8 cellular contexts compared by ENCODE assay signal in genomic region chr2:171159326-171160118, GRCh38. TPM values are rescaled to one million over a fixed set of nuclear protein-coding genes. Genes with fewer than 3 reads are reported as not detected.
DNase-seq lines count a peak whose midpoint lies in the region; ATAC-seq and TF ChIP-seq lines count a peak whose summit lies in the region.

No MANE protein-coding gene starts in this region.

- in situ Hi-C loops in HAP-1 (cut with MboI; ENCODE audit: low sequenced_read_pairs): loop anchor here (25.0 kb wide), 1 partner anchor 253 kb away; no protein-coding TSS in a partner anchor

- H3K4me1 Mint-ChIP-seq in activated CD4-positive, alpha-beta T cell treated with anti-CD3 and anti-CD28 coated beads for 36 hours: peaks cover 65% of the 10 kb centered on the region
- peaks cover 46% of the 10 kb centered on the region for H3K4me1 Mint-ChIP-seq in chondrocyte (ENCODE audit: low read depth)

- H3K4me3 Mint-ChIP-seq in activated CD4-positive, alpha-beta T cell treated with anti-CD3 and anti-CD28 coated beads for 36 hours: peak overlapping the region; percentile 95
- H3K4me3 Mint-ChIP-seq in chondrocyte (ENCODE audit: unreplicated experiment): peak overlapping the region; percentile 82

- H3K36me3 ChIP-seq in HAP-1 (replicated peaks): no peaks in the 10 kb centered on the region

- H3K4me1 ChIP-seq in HAP-1: peaks cover 43% of the 10 kb centered on the region

- peak; percentile 66 for DNase-seq in ELF-1 (ENCODE audit: low read depth, low spot score)
- DNase-seq in HAP-1 (ENCODE audit: low spot score in 2 of 2): peak; percentile 54 to 74
- peak; percentile 44 for DNase-seq in NCI-H2171 (lab: John Stamatoyannopoulos, UW)
- peak; percentile 67 for DNase-seq in activated CD4-positive, alpha-beta T cell treated with anti-CD3 and anti-CD28 coated beads for 36 hours
- peak; percentile 92 for DNase-seq in chondrocyte (ENCODE audit: low spot score)
- peak; percentile 8 to 19 for DNase-seq in stimulated activated CD4-positive, alpha-beta T cell treated with anti-CD3 and anti-CD28 coated beads, Interleukin-1b, Interleukin-23, amount 100 ng/mL, for 1 hour (ENCODE audit: low read depth in 2 of 2)

- peak overlapping the region; percentile 98 for H3K27ac Mint-ChIP-seq in activated CD4-positive, alpha-beta T cell treated with anti-CD3 and anti-CD28 coated beads for 36 hours
- H3K27ac Mint-ChIP-seq in chondrocyte (ENCODE audit: unreplicated experiment): peak overlapping the region; percentile 90

- peak overlapping the region; percentile 83 for H3K27ac ChIP-seq in layer of hippocampus (ENCODE audit: low read depth, low read length)

- CTCF ChIA-PET in activated CD4-positive, alpha-beta T cell treated with anti-CD3 and anti-CD28 coated beads for 36 hours (lab: Charles Lee): interaction anchor here (0.7 to 3.9 kb wide), 14 partner anchors 12 to 414 kb away, joined by 3 to 20 read pairs (median 3); partner anchors contain the start of genes DCAF17, GORASP2 and METTL8

- no peaks in the 10 kb centered on the region for H3K27me3 Mint-ChIP-seq in activated CD4-positive, alpha-beta T cell treated with anti-CD3 and anti-CD28 coated beads for 36 hours
- no peaks in the 10 kb centered on the region for H3K27me3 Mint-ChIP-seq in chondrocyte (ENCODE audit: low read depth)

- POLR2A ChIA-PET in activated CD4-positive, alpha-beta T cell treated with anti-CD3 and anti-CD28 coated beads for 36 hours (lab: Charles Lee): interaction anchor here (0.5 to 1.4 kb wide), 5 partner anchors 9 to 257 kb away, joined by 3 to 8 read pairs (median 3); no protein-coding TSS in a partner anchor

- H3K9me3 Mint-ChIP-seq in activated CD4-positive, alpha-beta T cell treated with anti-CD3 and anti-CD28 coated beads for 36 hours (ENCODE audit: low read depth): no peaks in the 10 kb centered on the region
- H3K9me3 Mint-ChIP-seq in chondrocyte (ENCODE audit: low read depth): no peaks in the 10 kb centered on the region

- H3K4me3 ChIP-seq in HAP-1: peak overlapping the region; percentile 83

- H3K27me3 ChIP-seq in HAP-1 (ENCODE audit: low read depth) (no peaks in the 10 kb centered on the region), layer of hippocampus (ENCODE audit: control insufficient read depth, insufficient read depth, low read length) (no peaks in the 10 kb centered on the region)

- H3K9me3 ChIP-seq in HAP-1: no peaks in the 10 kb centered on the region

- peak; percentile 87 for TF ChIP-seq CTCF in chondrocyte (IDR thresholded peaks at IDR 0.05)

- ATAC-seq in activated CD4-positive, alpha-beta T cell treated with anti-CD3 and anti-CD28 coated beads for 36 hours: peak; percentile 24
- ATAC-seq in HG02623 (IDR thresholded peaks at IDR 0.05; ENCODE audit: unreplicated experiment): no peak

- intact Hi-C loops in activated CD4-positive, alpha-beta T cell treated with anti-CD3 and anti-CD28 coated beads for 36 hours (cut with DNase I, micrococcal nuclease): loop anchor here (1.0 to 10.0 kb wide), 14 partner anchors 15 to 1335 kb away; partner anchors contain the start of genes GORASP2 (in 2 of the 2), DCAF17 (in 1 of the 2), METTL5 (in 1 of the 2) and UBR3 (in 1 of the 2)

- peaks cover 6% of the 10 kb centered on the region for H3K36me3 Mint-ChIP-seq in activated CD4-positive, alpha-beta T cell treated with anti-CD3 and anti-CD28 coated beads for 36 hours (ENCODE audit: low read depth)
- H3K36me3 Mint-ChIP-seq in chondrocyte (ENCODE audit: low read depth): no peaks in the 10 kb centered on the region

RNA-seq across cellular contexts. Expression of gene TLK1, which starts 1.2 kb away (rescaled TPM):
- 10 to 100 TPM; 71.8 to 83.7 TPM for total RNA-seq in activated CD4-positive, alpha-beta T cell treated with anti-CD3 and anti-CD28 coated beads for 36 hours
- 57.2 to 66.0 TPM (median 64.1 TPM) in 3 replicates for total RNA-seq in chondrocyte

Comparison
In these comparisons a context has a peak if more than half of its experiments do, and no peak if none do; other contexts are left out.
1. DNase-seq: peak in every context shown above with its lines; median percentile 92 in chondrocyte; 67 in activated CD4-positive, alpha-beta T cell treated with anti-CD3 and anti-CD28 coated beads for 36 hours; 66 in ELF-1; 64 in HAP-1; 44 in NCI-H2171; 14 in stimulated activated CD4-positive, alpha-beta T cell treated with anti-CD3 and anti-CD28 coated beads, Interleukin-1b, Interleukin-23, amount 100 ng/mL, for 1 hour.